1 cellular context compared by ENCODE assay signal in the genomic region with DNA sequence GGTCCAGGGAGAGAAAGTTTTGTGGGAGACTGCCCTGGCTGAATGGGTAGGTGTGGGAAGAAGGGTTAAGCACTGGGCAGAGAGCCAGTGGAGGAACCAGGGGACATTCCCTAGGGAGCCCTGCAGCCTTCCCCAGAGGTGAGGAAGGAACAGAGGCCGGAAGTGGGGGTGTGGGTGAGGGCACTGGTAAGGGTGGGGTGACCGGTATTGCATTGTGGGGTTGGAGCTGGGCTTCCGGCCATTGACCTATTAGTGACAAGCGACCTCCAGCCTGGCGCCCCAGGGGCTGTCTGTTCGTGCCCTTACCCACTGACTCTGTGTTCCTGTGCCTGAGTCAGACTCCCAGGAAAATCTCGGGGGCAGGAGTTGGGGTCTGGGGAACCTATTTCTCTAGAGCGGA.
TF ChIP-seq lines count a peak whose summit lies in the region.

No MANE protein-coding gene starts in this region.

TF ChIP-seq in GM12878, 131 proteins besides CTCF, POLR2A, EP300 and RAD21 (continued from another document):
- TF ChIP-seq, protein P1, sequence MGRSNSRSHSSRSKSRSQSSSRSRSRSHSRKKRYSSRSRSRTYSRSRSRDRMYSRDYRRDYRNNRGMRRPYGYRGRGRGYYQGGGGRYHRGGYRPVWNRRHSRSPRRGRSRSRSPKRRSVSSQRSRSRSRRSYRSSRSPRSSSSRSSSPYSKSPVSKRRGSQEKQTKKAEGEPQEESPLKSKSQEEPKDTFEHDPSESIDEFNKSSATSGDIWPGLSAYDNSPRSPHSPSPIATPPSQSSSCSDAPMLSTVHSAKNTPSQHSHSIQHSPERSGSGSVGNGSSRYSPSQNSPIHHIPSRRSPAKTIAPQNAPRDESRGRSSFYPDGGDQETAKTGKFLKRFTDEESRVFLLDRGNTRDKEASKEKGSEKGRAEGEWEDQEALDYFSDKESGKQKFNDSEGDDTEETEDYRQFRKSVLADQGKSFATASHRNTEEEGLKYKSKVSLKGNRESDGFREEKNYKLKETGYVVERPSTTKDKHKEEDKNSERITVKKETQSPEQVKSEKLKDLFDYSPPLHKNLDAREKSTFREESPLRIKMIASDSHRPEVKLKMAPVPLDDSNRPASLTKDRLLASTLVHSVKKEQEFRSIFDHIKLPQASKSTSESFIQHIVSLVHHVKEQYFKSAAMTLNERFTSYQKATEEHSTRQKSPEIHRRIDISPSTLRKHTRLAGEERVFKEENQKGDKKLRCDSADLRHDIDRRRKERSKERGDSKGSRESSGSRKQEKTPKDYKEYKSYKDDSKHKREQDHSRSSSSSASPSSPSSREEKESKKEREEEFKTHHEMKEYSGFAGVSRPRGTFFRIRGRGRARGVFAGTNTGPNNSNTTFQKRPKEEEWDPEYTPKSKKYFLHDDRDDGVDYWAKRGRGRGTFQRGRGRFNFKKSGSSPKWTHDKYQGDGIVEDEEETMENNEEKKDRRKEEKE (IDR thresholded peaks at IDR 0.05): no peak
- peak; percentile 95 for TF ChIP-seq MEF2B (IDR thresholded peaks at IDR 0.05; ENCODE audit: partially characterized antibody, poor library complexity, severe bottlenecking)
- no peak for TF ChIP-seq NFIC (IDR thresholded peaks at IDR 0.05; ENCODE audit: low read depth, low read length)
- TF ChIP-seq KLF5 (IDR thresholded peaks at IDR 0.05; ENCODE audit: partially characterized antibody): no peak
- peak; percentile 42 for TF ChIP-seq SMAD1 (IDR thresholded peaks at IDR 0.05; ENCODE audit: low read depth, partially characterized antibody)
